In the genomic region with DNA sequence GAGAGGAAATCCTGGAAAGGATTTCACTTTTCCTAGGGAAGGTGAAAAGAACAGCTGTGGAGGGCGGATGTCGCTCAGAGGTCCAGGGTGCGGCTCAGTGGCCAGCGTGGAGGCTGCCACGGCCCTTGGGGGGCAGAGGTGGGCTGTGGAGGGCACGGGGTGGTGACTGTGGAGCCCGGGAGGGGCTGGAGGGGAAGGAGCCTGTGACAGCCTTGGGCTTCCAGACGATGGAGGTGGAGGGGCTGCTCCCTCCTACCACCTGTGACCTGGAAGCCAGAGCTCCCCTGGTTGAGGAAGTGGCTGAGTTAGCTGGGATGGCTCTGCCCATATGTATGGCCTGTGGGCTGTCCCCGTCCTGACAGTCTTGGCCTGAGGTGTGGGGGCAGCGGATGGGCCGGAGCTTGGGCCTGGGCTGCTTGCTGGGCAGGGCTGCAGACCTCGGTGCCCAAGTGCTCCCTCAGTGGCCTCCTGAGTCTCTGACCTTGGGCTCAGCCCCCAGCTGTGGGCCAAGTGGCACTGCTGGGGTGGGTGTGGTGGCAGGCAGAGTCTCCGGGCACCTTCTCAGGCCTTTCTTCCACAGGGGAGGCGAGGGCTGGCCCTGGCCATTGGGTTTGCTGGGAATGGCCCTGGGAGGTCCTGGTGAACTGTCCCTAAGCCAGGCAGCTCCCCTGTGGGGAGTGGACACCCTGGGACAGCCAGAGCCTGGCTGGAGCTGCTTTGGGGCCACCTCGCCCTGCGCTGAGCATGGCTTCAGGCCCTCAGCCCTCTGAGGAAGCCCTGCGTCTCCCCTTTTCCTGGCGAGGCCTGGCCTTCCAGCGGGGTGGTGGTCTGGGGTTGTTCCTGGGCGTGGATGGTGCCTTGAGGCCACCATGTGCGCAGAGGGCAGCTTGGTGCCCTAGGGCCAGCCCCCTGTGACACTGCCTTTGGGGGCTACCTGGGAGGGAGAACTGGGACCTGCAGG, we compare ENCODE assay signal across 1 cellular context.
TF ChIP-seq lines count a peak whose summit lies in the region.

No MANE protein-coding gene starts in this region.

TF ChIP-seq in GM12878, 131 proteins besides CTCF, POLR2A, EP300 and RAD21 (continued from another document):
- no peak for TF ChIP-seq PAX8 (IDR thresholded peaks at IDR 0.05)
- TF ChIP-seq, protein P1, sequence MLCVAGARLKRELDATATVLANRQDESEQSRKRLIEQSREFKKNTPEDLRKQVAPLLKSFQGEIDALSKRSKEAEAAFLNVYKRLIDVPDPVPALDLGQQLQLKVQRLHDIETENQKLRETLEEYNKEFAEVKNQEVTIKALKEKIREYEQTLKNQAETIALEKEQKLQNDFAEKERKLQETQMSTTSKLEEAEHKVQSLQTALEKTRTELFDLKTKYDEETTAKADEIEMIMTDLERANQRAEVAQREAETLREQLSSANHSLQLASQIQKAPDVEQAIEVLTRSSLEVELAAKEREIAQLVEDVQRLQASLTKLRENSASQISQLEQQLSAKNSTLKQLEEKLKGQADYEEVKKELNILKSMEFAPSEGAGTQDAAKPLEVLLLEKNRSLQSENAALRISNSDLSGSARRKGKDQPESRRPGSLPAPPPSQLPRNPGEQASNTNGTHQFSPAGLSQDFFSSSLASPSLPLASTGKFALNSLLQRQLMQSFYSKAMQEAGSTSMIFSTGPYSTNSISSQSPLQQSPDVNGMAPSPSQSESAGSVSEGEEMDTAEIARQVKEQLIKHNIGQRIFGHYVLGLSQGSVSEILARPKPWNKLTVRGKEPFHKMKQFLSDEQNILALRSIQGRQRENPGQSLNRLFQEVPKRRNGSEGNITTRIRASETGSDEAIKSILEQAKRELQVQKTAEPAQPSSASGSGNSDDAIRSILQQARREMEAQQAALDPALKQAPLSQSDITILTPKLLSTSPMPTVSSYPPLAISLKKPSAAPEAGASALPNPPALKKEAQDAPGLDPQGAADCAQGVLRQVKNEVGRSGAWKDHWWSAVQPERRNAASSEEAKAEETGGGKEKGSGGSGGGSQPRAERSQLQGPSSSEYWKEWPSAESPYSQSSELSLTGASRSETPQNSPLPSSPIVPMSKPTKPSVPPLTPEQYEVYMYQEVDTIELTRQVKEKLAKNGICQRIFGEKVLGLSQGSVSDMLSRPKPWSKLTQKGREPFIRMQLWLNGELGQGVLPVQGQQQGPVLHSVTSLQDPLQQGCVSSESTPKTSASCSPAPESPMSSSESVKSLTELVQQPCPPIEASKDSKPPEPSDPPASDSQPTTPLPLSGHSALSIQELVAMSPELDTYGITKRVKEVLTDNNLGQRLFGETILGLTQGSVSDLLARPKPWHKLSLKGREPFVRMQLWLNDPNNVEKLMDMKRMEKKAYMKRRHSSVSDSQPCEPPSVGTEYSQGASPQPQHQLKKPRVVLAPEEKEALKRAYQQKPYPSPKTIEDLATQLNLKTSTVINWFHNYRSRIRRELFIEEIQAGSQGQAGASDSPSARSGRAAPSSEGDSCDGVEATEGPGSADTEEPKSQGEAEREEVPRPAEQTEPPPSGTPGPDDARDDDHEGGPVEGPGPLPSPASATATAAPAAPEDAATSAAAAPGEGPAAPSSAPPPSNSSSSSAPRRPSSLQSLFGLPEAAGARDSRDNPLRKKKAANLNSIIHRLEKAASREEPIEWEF (IDR thresholded peaks at IDR 0.05; ENCODE audit: insufficient replicate concordance, low read depth, low read length) = no peak
- no peak for TF ChIP-seq ZNF24 (IDR thresholded peaks at IDR 0.05)
